8 cellular contexts compared by ENCODE assay signal in genomic region chr4:139455187-139455586, GRCh38. TPM values are rescaled to one million over a fixed set of nuclear protein-coding genes. Genes with fewer than 3 reads are reported as not detected.
DNase-seq lines count a peak whose midpoint lies in the region; ATAC-seq and TF ChIP-seq lines count a peak whose summit lies in the region.

No MANE protein-coding gene starts in this region.

- no peak for TF ChIP-seq CTCF in CD4-positive, alpha-beta T cell (IDR thresholded peaks at IDR 0.05)
- no peak for TF ChIP-seq CTCF in MM.1S (IDR thresholded peaks at IDR 0.05; ENCODE audit: low read length)
- no peak for TF ChIP-seq CTCF in neutrophil (IDR thresholded peaks at IDR 0.05)

- no peak overlapping the region for H2AFZ ChIP-seq in MM.1S (ENCODE audit: low read length)

- H3K4me1 Mint-ChIP-seq in CD4-positive, alpha-beta T cell (ENCODE audit: low read depth): peaks cover 82% of the 10 kb centered on the region

- H3K79me2 ChIP-seq in MM.1S (ENCODE audit: low read length): peaks cover 84% of the 10 kb centered on the region

- peak overlapping the region; percentile 99 for H3K27ac Mint-ChIP-seq in CD4-positive, alpha-beta T cell

- intact Hi-C loops in CD4-positive, alpha-beta T cell (cut with DNase I, micrococcal nuclease): loop anchor here in 1 of 2 experiments (2.0 to 10.0 kb wide), 5 partner anchors 97 to 920 kb away; partner anchors contain the start of genes MAML3, NDUFC1 and SCOC

- peak overlapping the region; percentile 98 for H3K4me3 ChIP-seq in MM.1S (ENCODE audit: low read length)
- H3K4me3 ChIP-seq in effector memory CD4-positive, alpha-beta T cell (ENCODE audit: insufficient read depth, low read depth, low read length, poor library complexity, severe bottlenecking): peak overlapping the region; percentile 71
- H3K4me3 ChIP-seq in neutrophil (ENCODE audit: low read depth in 1 of 2, low read length in 1 of 2): peak overlapping the region; percentile 87 to 96

- H3F3A ChIP-seq in MM.1S (ENCODE audit: insufficient read depth, low read length): peaks cover 24% of the 10 kb centered on the region

- CTCF ChIA-PET in CD4-positive, alpha-beta T cell (lab: Charles Lee): no interaction called here

- no peaks in the 10 kb centered on the region for H3K9me2 ChIP-seq in MM.1S (replicated peaks; ENCODE audit: insufficient read depth, low read length)

- no peaks in the 10 kb centered on the region for H3K9me3 ChIP-seq in CD4-positive, alpha-beta T cell (ENCODE audit: control insufficient read depth, low read length)
- H3K9me3 ChIP-seq in MM.1S (replicated peaks; ENCODE audit: insufficient read depth, low read length): no peaks in the 10 kb centered on the region
- H3K9me3 ChIP-seq in effector memory CD4-positive, alpha-beta T cell (ENCODE audit: control insufficient read depth, low read length): no peaks in the 10 kb centered on the region
- no peaks in the 10 kb centered on the region for H3K9me3 ChIP-seq in neutrophil

- H3K4me3 Mint-ChIP-seq in CD4-positive, alpha-beta T cell: peak overlapping the region; percentile 96

- H3K27me3 Mint-ChIP-seq in CD4-positive, alpha-beta T cell: no peaks in the 10 kb centered on the region

- ATAC-seq in CD4-positive, alpha-beta T cell (ENCODE audit: poor library complexity): no peak

- POLR2A ChIA-PET in CD4-positive, alpha-beta T cell (lab: Charles Lee): interaction anchor here (1.1 to 2.5 kb wide), 3 partner anchors 27 to 278 kb away, joined by 3 to 67 read pairs (median 4); partner anchors contain the start of genes ELF2 and SETD7

- no peaks in the 10 kb centered on the region for H4K20me1 ChIP-seq in MM.1S (ENCODE audit: insufficient read depth, low read length)

- H3K9me3 Mint-ChIP-seq in CD4-positive, alpha-beta T cell: no peaks in the 10 kb centered on the region

- peak overlapping the region; percentile 88 for H3K4me2 ChIP-seq in MM.1S (ENCODE audit: low read depth, low read length)

- no peaks in the 10 kb centered on the region for H3K27me3 ChIP-seq in CD4-positive, alpha-beta T cell (ENCODE audit: control insufficient read depth, insufficient read depth, low read length)
- no peaks in the 10 kb centered on the region for H3K27me3 ChIP-seq in MM.1S (replicated peaks; ENCODE audit: insufficient read depth, low read length)
- no peaks in the 10 kb centered on the region for H3K27me3 ChIP-seq in effector memory CD4-positive, alpha-beta T cell (replicated peaks; ENCODE audit: control insufficient read depth, insufficient read depth, low read length, poor library complexity, severe bottlenecking)
- no peaks in the 10 kb centered on the region for H3K27me3 ChIP-seq in neutrophil

- DNase-seq in CD4-positive, alpha-beta T cell: no peak
- DNase-seq in MM.1S: no peak
- no peak for DNase-seq in effector memory CD4-positive, alpha-beta T cell
- no peak for DNase-seq in stimulated activated CD4-positive, alpha-beta T cell treated with anti-CD3 and anti-CD28 coated beads, Interleukin-2, amount 100 ng/mL, for 48 hours
- no peak for DNase-seq in HPDE6-E6E7 (ENCODE audit: extremely low spot score)
- no peak for DNase-seq in cerebellar nuclear complex (lab: John Stamatoyannopoulos, UW)
- no peak for DNase-seq in MV-4-11 (lab: John Stamatoyannopoulos, UW)

- peaks cover 35% of the 10 kb centered on the region for H3K36me3 Mint-ChIP-seq in CD4-positive, alpha-beta T cell (ENCODE audit: low read depth)

- no peak overlapping the region for H3K27ac ChIP-seq in CD4-positive, alpha-beta T cell (ENCODE audit: low read depth, low read length)
- no peak overlapping the region; the same call in 1 of the 2 replicates for H3K27ac ChIP-seq in MM.1S (ENCODE audit: low read length)
- no peak overlapping the region for H3K27ac ChIP-seq in effector memory CD4-positive, alpha-beta T cell (ENCODE audit: insufficient read depth, low read length, poor library complexity, severe bottlenecking)
- peak overlapping the region; percentile 93 for H3K27ac ChIP-seq in neutrophil

- H3K36me3 ChIP-seq in MM.1S (replicated peaks; ENCODE audit: insufficient read depth, low read length): no peaks in the 10 kb centered on the region
- H3K36me3 ChIP-seq in effector memory CD4-positive, alpha-beta T cell (ENCODE audit: control insufficient read depth, insufficient read depth, low read length): no peaks in the 10 kb centered on the region
- no peaks in the 10 kb centered on the region for H3K36me3 ChIP-seq in neutrophil

- peaks cover 22% of the 10 kb centered on the region for H3K4me1 ChIP-seq in MM.1S (ENCODE audit: low read length)
- peaks cover 13% of the 10 kb centered on the region for H3K4me1 ChIP-seq in effector memory CD4-positive, alpha-beta T cell (ENCODE audit: control insufficient read depth, insufficient read depth, low read length, poor library complexity, severe bottlenecking)
- peaks cover 71 to 81% of the 10 kb centered on the region in 2 experiments for H3K4me1 ChIP-seq in neutrophil (ENCODE audit: control insufficient read depth in 1 of 2, insufficient read depth in 1 of 2, low read depth in 1 of 2, low read length in 1 of 2)

- H3K9ac ChIP-seq in MM.1S (ENCODE audit: low read length): peak overlapping the region; percentile 91; the same call in 1 of the 2 replicates

RNA-seq across cellular contexts. Expression of gene RAB33B, which starts 1.3 kb away (rescaled TPM):
- 10 to 100 TPM; 23.3 to 23.6 TPM for total RNA-seq in CD4-positive, alpha-beta T cell
